8 cellular contexts compared by ENCODE assay signal in the genomic region with DNA sequence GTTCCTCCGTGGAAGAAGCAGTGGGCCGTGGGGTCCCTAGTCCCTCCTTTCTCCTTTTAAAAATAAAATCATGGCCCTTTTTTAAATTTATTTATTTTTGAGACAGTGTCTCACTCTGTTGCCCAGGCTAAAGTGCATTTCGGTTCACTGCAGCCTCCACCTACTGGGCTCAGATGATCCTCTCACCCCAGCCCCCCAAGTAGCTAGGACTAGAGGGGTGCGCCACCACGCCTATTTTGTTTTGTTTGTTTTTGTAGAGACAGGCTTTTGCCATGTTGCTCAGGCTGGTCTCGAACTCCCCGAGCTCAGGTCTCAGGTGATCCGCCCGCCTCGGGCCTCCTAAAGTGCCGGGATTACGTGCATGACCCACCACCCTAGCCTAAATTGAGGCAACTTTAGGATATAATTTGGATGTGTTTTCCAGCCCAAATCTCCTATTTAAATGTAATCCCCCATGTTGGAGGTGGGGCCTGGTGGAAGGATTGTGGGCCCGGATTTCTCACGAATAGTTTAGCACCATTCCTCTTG. TPM values are rescaled to one million over a fixed set of nuclear protein-coding genes. Genes with fewer than 3 reads are reported as not detected.
A peak's percentile ranks its signal among the peaks of the same experiment; 100 is the strongest.
DNase-seq lines count a peak whose midpoint lies in the region; ATAC-seq and TF ChIP-seq lines count a peak whose summit lies in the region.

No MANE protein-coding gene starts in this region.

- H3K4me1 Mint-ChIP-seq in activated naive CD8-positive, alpha-beta T cell treated with anti-CD3 and anti-CD28 coated beads for 36 hours, result peaks cover 27% of the 10 kb centered on the region

- ATAC-seq in left ventricle myocardium superior (no peak), left lung (no peak)

- peaks cover 10% of the 10 kb centered on the region for H3K9me3 Mint-ChIP-seq in activated naive CD8-positive, alpha-beta T cell treated with anti-CD3 and anti-CD28 coated beads for 36 hours

- H3K4me1 ChIP-seq in left ventricle myocardium inferior, result peaks cover 28% of the 10 kb centered on the region
- peaks cover 12 to 19% of the 10 kb centered on the region in 2 donors for H3K4me1 ChIP-seq in left lung
- H3K4me1 ChIP-seq in urinary bladder (ENCODE audit: insufficient read depth), result peaks cover 2% of the 10 kb centered on the region

- intact Hi-C loops in left ventricle myocardium inferior (cut with micrococcal nuclease) (no loop called here), left ventricle myocardium superior (cut with micrococcal nuclease) (no loop called here), left lung (cut with DNase I) (no loop called here)

- H3K4me3 Mint-ChIP-seq in activated naive CD8-positive, alpha-beta T cell treated with anti-CD3 and anti-CD28 coated beads for 36 hours, result peak overlapping the region; percentile 99

- H3K9me3 ChIP-seq in left ventricle myocardium inferior (replicated peaks) (no peaks in the 10 kb centered on the region), left lung (peaks cover 0 to 9% of the 10 kb centered on the region in 2 donors)

- H3K36me3 Mint-ChIP-seq in activated naive CD8-positive, alpha-beta T cell treated with anti-CD3 and anti-CD28 coated beads for 36 hours, result peaks cover 46% of the 10 kb centered on the region

- WGBS in urinary bladder, result 11% methylated on average over 14 of the region's 14 CpGs

- DNase-seq in left ventricle myocardium inferior (no peak), left ventricle myocardium superior (no peak), left lung (no peak), T-helper 9 cell (no peak), hepatic stellate cell (ENCODE audit: low spot score) (no peak), midbrain (lab: John Stamatoyannopoulos, UW) (no peak)
- DNase-seq in activated naive CD8-positive, alpha-beta T cell treated with anti-CD3 and anti-CD28 coated beads for 36 hours, result peak; percentile 12

- H3K27me3 ChIP-seq in left ventricle myocardium inferior (ENCODE audit: low read depth) (no peaks in the 10 kb centered on the region), left lung (no peaks in the 10 kb centered on the region)

- H3K27me3 Mint-ChIP-seq in activated naive CD8-positive, alpha-beta T cell treated with anti-CD3 and anti-CD28 coated beads for 36 hours, result no peaks in the 10 kb centered on the region

- TF ChIP-seq CTCF in left ventricle myocardium inferior (IDR thresholded peaks at IDR 0.05; ENCODE audit: borderline replicate concordance), result no peak
- no peak for TF ChIP-seq CTCF in left lung (IDR thresholded peaks at IDR 0.05)

- peak overlapping the region; percentile 72 for H3K27ac ChIP-seq in left ventricle myocardium inferior (replicated peaks)
- peak overlapping the region; percentile 67 to 91 for H3K27ac ChIP-seq in left lung
- H3K27ac ChIP-seq in urinary bladder (ENCODE audit: low read depth), result no peak overlapping the region

- peak overlapping the region; percentile 100 for H3K27ac Mint-ChIP-seq in activated naive CD8-positive, alpha-beta T cell treated with anti-CD3 and anti-CD28 coated beads for 36 hours

- peak overlapping the region; percentile 88 for H3K4me3 ChIP-seq in left ventricle myocardium inferior
- H3K4me3 ChIP-seq in left lung, result peak overlapping the region; percentile 66 to 69
- H3K4me3 ChIP-seq in urinary bladder (ENCODE audit: low read depth, low read length), result peak overlapping the region; percentile 79

- H3K36me3 ChIP-seq in left ventricle myocardium inferior (no peaks in the 10 kb centered on the region), left lung (peaks cover 0 to 9% of the 10 kb centered on the region in 2 donors), urinary bladder (ENCODE audit: insufficient read depth) (no peaks in the 10 kb centered on the region)

RNA-seq across cellular contexts. Expression of a gene that starts 0.8 kb away (rescaled TPM):
- total RNA-seq in left ventricle myocardium inferior (4.1 TPM), left ventricle myocardium superior (3.8 TPM), left lung (10 to 100 TPM; 17.1 to 23.2 TPM), urinary bladder (42.7 TPM)
- 10 to 100 TPM; 21.8 to 24.6 TPM for total RNA-seq in activated naive CD8-positive, alpha-beta T cell treated with anti-CD3 and anti-CD28 coated beads for 36 hours
- polyA plus RNA-seq in urinary bladder, result 3.5 TPM
